ENCODE assay signal across 10 cellular contexts in genomic region chr1:170660874-170661645, GRCh38. TPM values are rescaled to one million over a fixed set of nuclear protein-coding genes. Genes with fewer than 3 reads are reported as not detected.
DNase-seq lines count a peak whose midpoint lies in the region; ATAC-seq, FAIRE-seq and TF ChIP-seq lines count a peak whose summit lies in the region.
"Had no signal": no experiment of that assay in that cellular context is flagged by ENCODE, and none has a peak within 500 bp of the region (broad histone marks: within the 10 kb centered on the region; RNA-seq: fewer than 3 reads in every experiment).

No MANE protein-coding gene starts in this region.

- H2BK5ac ChIP-seq in trophoblast cell (ENCODE audit: low read depth, low read length, poor library complexity): no peak overlapping the region

- 31% methylated on average over 30 of the region's 54 CpGs for WGBS in SK-N-SH (ENCODE audit: low lambda C conversion rate)
- WGBS in trophoblast cell (ENCODE audit: extremely low coverage, insufficient coverage, insufficient read length): no CpG with 5 or more reads among the region's 54 CpGs

- H3K9me2 ChIP-seq in SK-N-SH: no peaks in the 10 kb centered on the region

- no peak overlapping the region for H2AK5ac ChIP-seq in trophoblast cell (ENCODE audit: low read length)

- H3K79me2 ChIP-seq in SK-N-SH (ENCODE audit: insufficient read depth): peaks cover 44% of the 10 kb centered on the region
- no peaks in the 10 kb centered on the region for H3K79me2 ChIP-seq in trophoblast cell (ENCODE audit: control insufficient read depth, insufficient read depth, low read length, poor library complexity)

- no peak overlapping the region for H2BK12ac ChIP-seq in trophoblast cell (ENCODE audit: low read length)

- TF ChIP-seq CTCF in D721Med (IDR thresholded peaks at IDR 0.05; ENCODE audit: insufficient read depth, missing control alignments) (no peak), SK-N-SH (IDR thresholded peaks at IDR 0.05) (no peak), fibroblast of villous mesenchyme (IDR thresholded peaks at IDR 0.05; ENCODE audit: insufficient read depth, low read depth, low read length) (no peak)

- no peaks in the 10 kb centered on the region for H3K79me1 ChIP-seq in trophoblast cell (ENCODE audit: low read length)

- no peak for TF ChIP-seq RAD21 in SK-N-SH (IDR thresholded peaks at IDR 0.05; ENCODE audit: low read length)

- peak overlapping the region; percentile 29 to 42 for H3K4me3 ChIP-seq in SK-N-SH (ENCODE audit: low read depth in 2 of 2, low read length in 1 of 2)
- H3K4me3 ChIP-seq in fibroblast of villous mesenchyme (ENCODE audit: low read depth, low read length): peak overlapping the region; percentile 81
- H3K4me3 ChIP-seq in trophoblast cell (ENCODE audit: low read depth, low read length): no peak overlapping the region
- no peak overlapping the region for H3K4me3 ChIP-seq in HAP-1

- peak; percentile 86 for FAIRE-seq in D721Med (lab: Jason Lieb, UNC)
- FAIRE-seq: pancreas had no signal

- no peak for DNase-seq in D721Med (ENCODE audit: insufficient read length, low spot score)
- peak; percentile 37 for DNase-seq in SK-N-SH
- DNase-seq in fibroblast of villous mesenchyme (ENCODE audit: low read depth): peak; percentile 31
- no peak for DNase-seq in trophoblast cell
- no peak for DNase-seq in NCI-H446 (lab: John Stamatoyannopoulos, UW)
- no peak for DNase-seq in HAP-1 (ENCODE audit: low spot score in 2 of 2)
- DNase-seq: activated CD4-positive, alpha-beta T cell treated with anti-CD3 and anti-CD28 coated beads, Interleukin-2, amount 50 U/mL, for 4 hours had no signal

- H3K14ac ChIP-seq in trophoblast cell (ENCODE audit: low read length): no peak overlapping the region

- H3K4me1 ChIP-seq in SK-N-SH (ENCODE audit: control insufficient read depth in 1 of 2, insufficient read depth in 2 of 2, low read depth in 1 of 2, low read length in 1 of 2): peaks cover 0 to 4% of the 10 kb centered on the region in 2 experiments; a peak in 1 of 4 replicates
- peaks cover 12 to 14% of the 10 kb centered on the region in 2 experiments for H3K4me1 ChIP-seq in trophoblast cell (ENCODE audit: control insufficient read depth in 1 of 2, insufficient read depth in 2 of 2, low read length in 2 of 2)
- peaks cover 13% of the 10 kb centered on the region for H3K4me1 ChIP-seq in HAP-1

- H4K20me1 ChIP-seq in SK-N-SH (ENCODE audit: insufficient read depth): no peaks in the 10 kb centered on the region

- no peak overlapping the region for H4K91ac ChIP-seq in trophoblast cell (ENCODE audit: low read depth, low read length)

- no peak for TF ChIP-seq EP300 in SK-N-SH (IDR thresholded peaks at IDR 0.05; ENCODE audit: borderline replicate concordance in 1 of 2, low read depth in 1 of 2, low read length in 1 of 2)

- H3K9ac ChIP-seq in SK-N-SH (peak overlapping the region; percentile 34; the same call in 1 of the 2 replicates), trophoblast cell (ENCODE audit: low read length) (no peak overlapping the region)

- H3F3A ChIP-seq in SK-N-SH (replicated peaks; ENCODE audit: insufficient read depth): peaks cover 36% of the 10 kb centered on the region

- H3K9me3 ChIP-seq in SK-N-SH: no peaks in the 10 kb centered on the region
- peaks cover 4% of the 10 kb centered on the region for H3K9me3 ChIP-seq in trophoblast cell (ENCODE audit: insufficient read depth, low read depth, low read length)
- no peaks in the 10 kb centered on the region for H3K9me3 ChIP-seq in HAP-1
- H3K9me3 ChIP-seq: pancreas had no signal

- no peak overlapping the region for H3K4ac ChIP-seq in trophoblast cell (ENCODE audit: low read depth, low read length)

- no peak overlapping the region for H3K18ac ChIP-seq in trophoblast cell (ENCODE audit: low read length)

- H2AFZ ChIP-seq in SK-N-SH (ENCODE audit: low read depth) (peak overlapping the region; percentile 66), trophoblast cell (ENCODE audit: insufficient read depth, low read length, poor library complexity) (no peak overlapping the region)

- H3K27ac ChIP-seq in SK-N-SH (ENCODE audit: low read depth in 2 of 2, low read length in 1 of 2) (peak overlapping the region; percentile 39 to 99; a peak in 2 of 4 replicates), trophoblast cell (ENCODE audit: low read depth, low read length) (no peak overlapping the region)

- H3K4me2 ChIP-seq in SK-N-SH (peak overlapping the region; percentile 92), trophoblast cell (ENCODE audit: low read length) (peak overlapping the region; percentile 51)

- no peak overlapping the region for H2BK120ac ChIP-seq in trophoblast cell (ENCODE audit: insufficient read depth, low read length, poor library complexity)

- no peak overlapping the region for H3K23ac ChIP-seq in trophoblast cell (ENCODE audit: low read length)

- H3K27me3 ChIP-seq in SK-N-SH (ENCODE audit: insufficient read depth) (no peaks in the 10 kb centered on the region), trophoblast cell (ENCODE audit: insufficient read depth, low read length) (peaks cover 62% of the 10 kb centered on the region), HAP-1 (ENCODE audit: low read depth) (no peaks in the 10 kb centered on the region)

- no peak overlapping the region for H4K12ac ChIP-seq in trophoblast cell (ENCODE audit: low read depth, low read length)

- peaks cover 0 to 11% of the 10 kb centered on the region in 2 experiments for H3K36me3 ChIP-seq in SK-N-SH (replicated peaks in 1 of 2; ENCODE audit: control insufficient read depth in 1 of 2, insufficient read depth in 2 of 2, low read length in 1 of 2)
- H3K36me3 ChIP-seq in trophoblast cell (ENCODE audit: control insufficient read depth in 1 of 2, insufficient read depth in 2 of 2, low read length in 2 of 2): no peaks in the 10 kb centered on the region
- H3K36me3 ChIP-seq in HAP-1 (replicated peaks): no peaks in the 10 kb centered on the region
- H3K36me3 ChIP-seq: pancreas had no signal

- POLR2A ChIA-PET in SK-N-SH (lab: Yijun Ruan, JAX): no interaction called here

- H4K8ac ChIP-seq in trophoblast cell (ENCODE audit: low read depth, low read length): no peak overlapping the region

- CTCF ChIA-PET in SK-N-SH (lab: Yijun Ruan, JAX): interaction anchor here (0.7 to 1.1 kb wide), 2 partner anchors 11 to 732 kb away, joined by 3 to 6 read pairs; no protein-coding TSS in a partner anchor

- no peak for ATAC-seq in GM18867 (IDR thresholded peaks at IDR 0.05; ENCODE audit: unreplicated experiment)
- ATAC-seq in activated CD4-positive, CD25-positive, alpha-beta regulatory T cell treated with anti-CD3 and anti-CD28 coated beads, Interleukin-2, amount 50 U/mL, for 24 hours: no peak

- in situ Hi-C loops in HAP-1 (cut with MboI; ENCODE audit: low sequenced_read_pairs): no loop called here

TF ChIP-seq in SK-N-SH, 30 proteins besides CTCF, POLR2A, EP300 and RAD21 (continues in another document):
- TF ChIP-seq TEAD4 (IDR thresholded peaks at IDR 0.05; ENCODE audit: borderline replicate concordance, insufficient read depth) (no peak), MXI1 (IDR thresholded peaks at IDR 0.05; ENCODE audit: low read depth, low read length) (no peak), REST (IDR thresholded peaks at IDR 0.05; ENCODE audit: low read depth, low read length) (no peak), YY1 (IDR thresholded peaks at IDR 0.05; ENCODE audit: low read depth) (no peak), GATA2 (CRISPR knock-in tag; IDR thresholded peaks at IDR 0.05) (no peak), USF1 (IDR thresholded peaks at IDR 0.05; ENCODE audit: borderline replicate concordance, low read depth) (no peak), NRF1 (IDR thresholded peaks at IDR 0.05; ENCODE audit: low read depth, low read length) (no peak), MAX (IDR thresholded peaks at IDR 0.05; ENCODE audit: low read depth) (peak; percentile 94)

RNA-seq across cellular contexts. Expression of gene PRRX1, which starts 2.9 kb away (rescaled TPM):
- 356 and 431 TPM in 2 replicates for polyA plus RNA-seq in SK-N-SH (2012; rRNA removed)
- 352 and 421 TPM in 2 replicates for polyA plus RNA-seq in SK-N-SH (2012; cell fraction: cytosol; rRNA removed)
- 197 and 345 TPM in 2 replicates for polyA plus RNA-seq in SK-N-SH (2012; cell fraction: nucleus; rRNA removed)
- 174 and 203 TPM in 2 replicates for total RNA-seq in fibroblast of villous mesenchyme
- 0.24 and 0.37 TPM in 2 replicates for polyA plus RNA-seq in trophoblast cell (2013)

Comparison
In these comparisons a context has a peak if more than half of its experiments do, and no peak if none do; other contexts are left out.
1. DNase-seq: peak in SK-N-SH (single experiment) and fibroblast of villous mesenchyme (single experiment); none in D721Med (single experiment), trophoblast cell (0 of 2), NCI-H446 (0 of 2) and HAP-1 (0 of 2).
2. H3K4me3 ChIP-seq: peak in SK-N-SH (2 of 2) and fibroblast of villous mesenchyme (single experiment); none in trophoblast cell (single experiment) and HAP-1 (single experiment).